Comparison of ENCODE assay signal across 11 cellular contexts in the genomic region with DNA sequence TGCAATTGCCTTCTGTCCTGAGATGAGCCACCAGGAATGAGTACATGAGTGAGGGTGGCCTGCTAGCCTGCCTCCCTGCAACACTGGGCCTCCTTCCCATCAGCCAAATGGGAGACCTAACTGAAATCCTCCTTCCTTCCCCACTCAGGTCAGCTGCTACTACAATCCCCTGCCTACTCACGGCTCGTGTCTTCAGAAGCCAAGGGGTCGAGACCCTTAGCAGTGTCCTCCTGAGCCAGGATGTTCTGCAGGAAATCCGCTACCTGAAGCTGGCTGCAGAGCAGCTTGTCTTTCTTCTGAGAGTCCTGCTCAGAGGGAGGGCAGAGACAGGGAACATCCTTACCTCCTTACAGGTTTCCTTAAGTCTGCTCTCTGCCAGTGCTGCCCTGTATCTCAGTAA. TPM values are rescaled to one million over a fixed set of nuclear protein-coding genes. Genes with fewer than 3 reads are reported as not detected.
DNase-seq lines count a peak whose midpoint lies in the region; ATAC-seq and TF ChIP-seq lines count a peak whose summit lies in the region.
"Had no signal": no experiment of that assay in that cellular context is flagged by ENCODE, and none has a peak within 500 bp of the region (broad histone marks: within the 10 kb centered on the region; RNA-seq: fewer than 3 reads in every experiment).

No MANE protein-coding gene starts in this region.

- H3K27ac ChIP-seq in 22Rv1 (peak overlapping the region; percentile 86), heart right ventricle (no peak overlapping the region)

- intact Hi-C loops in heart right ventricle (cut with DNase I), result no loop called here

- H3K4me3 Mint-ChIP-seq in WTC11, result peak overlapping the region; percentile 100

- no peaks in the 10 kb centered on the region for H3K9me3 ChIP-seq in heart right ventricle

- H3K27ac Mint-ChIP-seq in WTC11, result no peak overlapping the region

- TF ChIP-seq CTCF in 22Rv1 (IDR thresholded peaks at IDR 0.05), result no peak
- no peak for TF ChIP-seq CTCF in GM12875 (IDR thresholded peaks at IDR 0.05; ENCODE audit: borderline replicate concordance, insufficient read depth, low read depth, low read length)
- no peak for TF ChIP-seq CTCF in WTC11 (IDR thresholded peaks at IDR 0.05)
- TF ChIP-seq CTCF in heart right ventricle (IDR thresholded peaks at IDR 0.05), result no peak

- H3K4me1 Mint-ChIP-seq in WTC11, result peaks cover 15% of the 10 kb centered on the region

- no peaks in the 10 kb centered on the region; the same call in 1 of the 2 replicates for H3K27me3 Mint-ChIP-seq in WTC11 (ENCODE audit: low read depth)

- POLR2A ChIA-PET in WTC11 (lab: Charles Lee), result no interaction called here

- H3K27me3 ChIP-seq in heart right ventricle, result no peaks in the 10 kb centered on the region

- 84 to 94% methylated on average over 4 of the region's 4 CpGs for WGBS in heart right ventricle, 2 donors

- H3K9me3 Mint-ChIP-seq in WTC11, result no peaks in the 10 kb centered on the region

- CTCF ChIA-PET in WTC11 (lab: Charles Lee), result no interaction called here

- DNase-seq in WTC11 (ENCODE audit: low spot score) (no peak), OCI-M1 (lab: John Stamatoyannopoulos, UW) (no peak), GM19238 (ENCODE audit: insufficient read length, low spot score) (no peak), heart right ventricle (no peak)
- DNase-seq: DMS153; NCI-H1048; stimulated activated naive CD4-positive, alpha-beta T cell treated with Interleukin-2 at 50 U/mL for 16 hours had no signal

- ATAC-seq in WTC11 (no peak), heart right ventricle (no peak), HG03025 (IDR thresholded peaks at IDR 0.05; ENCODE audit: low FRiP score, unreplicated experiment) (no peak)

- H3K4me3 ChIP-seq in GM12875 (ENCODE audit: low read depth, low read length) (peak overlapping the region; percentile 83), iPS-11a (ENCODE audit: low read depth, low read length) (peak overlapping the region; percentile 99), heart right ventricle (peak overlapping the region in 1 of 10 donors; percentile 70)

- H3K36me3 ChIP-seq in heart right ventricle, result peaks cover 0 to 10% (median 0%) of the 10 kb centered on the region in 9 donors

- peaks cover 34% of the 10 kb centered on the region for H3K36me3 Mint-ChIP-seq in WTC11

- H3K4me1 ChIP-seq in heart right ventricle, result peaks cover 0 to 15% (median 6%) of the 10 kb centered on the region in 9 donors

TF ChIP-seq in WTC11, 78 proteins besides CTCF, POLR2A, EP300 and RAD21:
- TF ChIP-seq E2F1 (CRISPR knock-in tag; IDR thresholded peaks at IDR 0.05) (no peak), FOXP4 (CRISPR knock-in tag; IDR thresholded peaks at IDR 0.05) (0 out of 2 replicates have a peak, but pooled peaks have one; percentile 20)

RNA-seq across cellular contexts. Expression of gene ZWINT, which starts 1.2 kb away (rescaled TPM):
- total RNA-seq in WTC11 (2021), result 66.9 to 67.8 TPM (median 67.8 TPM) in 3 replicates
- total RNA-seq in heart right ventricle, result 1 to 10 TPM in 8 of 10 donors, under 1 TPM in 2; 0.61 to 9.0 (median 1.5) TPM
- polyA plus RNA-seq in heart right ventricle, result 1 to 10 TPM in 1 of 2 donors, under 1 TPM in 1; 0.80 to 1.1 TPM
